In the genomic region with DNA sequence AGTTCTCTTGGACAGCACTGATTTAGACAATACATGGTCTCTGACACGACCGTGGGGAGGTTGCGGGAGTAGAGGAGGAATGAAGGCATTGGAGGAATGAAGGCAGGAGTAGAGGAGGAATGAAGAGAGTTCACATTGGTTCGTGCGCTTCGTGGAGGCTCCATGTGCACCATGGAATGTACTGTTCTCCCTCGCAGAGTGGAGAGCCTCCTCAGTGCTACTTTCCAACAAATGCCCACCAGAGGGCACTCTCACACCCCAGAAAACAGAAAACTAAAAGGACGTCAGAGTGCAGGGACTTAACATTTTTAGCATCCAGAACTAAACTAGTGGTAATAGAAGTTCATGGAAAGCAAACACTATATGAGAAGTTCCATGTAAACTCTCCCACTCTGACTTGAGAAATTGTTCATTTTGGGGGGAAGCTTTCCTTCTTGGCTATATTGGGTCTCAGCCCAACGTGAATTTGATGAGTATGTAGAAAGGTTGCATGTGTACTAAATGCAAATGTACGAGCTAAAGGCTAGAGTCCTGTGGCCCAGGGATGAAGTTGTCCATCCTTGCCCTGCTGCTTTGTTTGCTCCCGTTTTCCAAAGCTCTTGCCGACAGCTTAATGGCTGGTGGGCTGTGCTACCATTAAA, we compare ENCODE assay signal across 8 cellular contexts.
A peak's percentile ranks its signal among the peaks of the same experiment; 100 is the strongest.
DNase-seq lines count a peak whose midpoint lies in the region; ATAC-seq, FAIRE-seq and TF ChIP-seq lines count a peak whose summit lies in the region.

No MANE protein-coding gene starts in this region.

- no peak overlapping the region for H4K5ac ChIP-seq in IMR-90 (ENCODE audit: low read depth, low read length)

- no peaks in the 10 kb centered on the region for H3K4me1 Mint-ChIP-seq in stimulated activated effector memory CD8-positive, alpha-beta T cell treated with anti-CD3 and anti-CD28 coated beads, Interleukin-12 subunit alpha, Interleukin-12 subunit beta, amount 100 ng/mL, for 72 hours

- no peak overlapping the region for H3K23ac ChIP-seq in IMR-90 (ENCODE audit: low read depth, low read length)

- no peak overlapping the region for H3K4me2 ChIP-seq in IMR-90 (ENCODE audit: low read depth, low read length)
- no peak overlapping the region for H3K4me2 ChIP-seq in mammary epithelial cell (ENCODE audit: insufficient read depth, low read depth, low read length)

- H3K27ac ChIP-seq in IMR-90 (ENCODE audit: insufficient read depth, low read length) (no peak overlapping the region), Panc1 (ENCODE audit: low read length) (no peak overlapping the region), mammary epithelial cell (ENCODE audit: insufficient read depth, low read depth, low read length) (no peak overlapping the region)

- no peak overlapping the region for H3K4me3 Mint-ChIP-seq in stimulated activated effector memory CD8-positive, alpha-beta T cell treated with anti-CD3 and anti-CD28 coated beads, Interleukin-12 subunit alpha, Interleukin-12 subunit beta, amount 100 ng/mL, for 72 hours

- TF ChIP-seq RAD21 in IMR-90 (IDR thresholded peaks at IDR 0.05; ENCODE audit: low read length): peak; percentile 33

- H4K8ac ChIP-seq in IMR-90 (ENCODE audit: low read depth in 2 of 2, low read length in 2 of 2): no peak overlapping the region

- no peak overlapping the region for H3K18ac ChIP-seq in IMR-90 (ENCODE audit: low read depth, low read length)

- H3K9ac ChIP-seq in IMR-90 (ENCODE audit: low read depth, low read length) (no peak overlapping the region), mammary epithelial cell (ENCODE audit: insufficient read depth, low read length) (no peak overlapping the region)

- POLR2A ChIA-PET in IMR-90 (lab: Charles Lee; ENCODE audit: unreplicated experiment): no interaction called here
- POLR2A ChIA-PET in Panc1 (lab: Charles Lee): no interaction called here

- no peak overlapping the region for H2BK5ac ChIP-seq in IMR-90 (ENCODE audit: low read depth, low read length, poor library complexity, severe bottlenecking)

- H3K56ac ChIP-seq in IMR-90 (ENCODE audit: extremely low read depth, insufficient read depth, low read length): no peak overlapping the region

- no peak for DNase-seq in D721Med (ENCODE audit: insufficient read length, low spot score)
- DNase-seq in GM19240 (ENCODE audit: insufficient read length, low spot score): peak; percentile 4
- DNase-seq in IMR-90: peak; percentile 44
- peak; percentile 38 for DNase-seq in Panc1 (ENCODE audit: low read depth, low spot score)
- peak; percentile 48 for DNase-seq in mammary epithelial cell
- DNase-seq in left kidney (ENCODE audit: low read depth, low spot score): peak; percentile 89
- peak in 1 of 2 donors; percentile 61 for DNase-seq in stimulated activated effector memory CD8-positive, alpha-beta T cell treated with anti-CD3 and anti-CD28 coated beads, Interleukin-12 subunit alpha, Interleukin-12 subunit beta, amount 100 ng/mL, for 72 hours (ENCODE audit: low spot score in 2 of 2)

- H3K79me1 ChIP-seq in IMR-90 (ENCODE audit: low read depth in 1 of 2, low read length in 2 of 2): no peaks in the 10 kb centered on the region

- peak; percentile 98 for FAIRE-seq in D721Med (lab: Jason Lieb, UNC)

- dilution Hi-C loops in IMR-90 (cut with HindIII; ENCODE audit: low sequenced_read_pairs, unreplicated experiment) (no loop called here), mammary epithelial cell (cut with HindIII; ENCODE audit: low sequenced_read_pairs) (no loop called here)

- no peak overlapping the region for H3K4me3 ChIP-seq in IMR-90 (ENCODE audit: insufficient read depth, low read depth, low read length)
- H3K4me3 ChIP-seq in Panc1 (ENCODE audit: low read depth in 2 of 2, low read length in 2 of 2): no peak overlapping the region
- H3K4me3 ChIP-seq in mammary epithelial cell (replicated peaks in 1 of 3; ENCODE audit: insufficient read depth in 1 of 3, low read depth in 2 of 3, low read length in 3 of 3): no peak overlapping the region

- no peak overlapping the region for H4K91ac ChIP-seq in IMR-90 (ENCODE audit: insufficient read depth, low read depth, low read length)

- ATAC-seq in IMR-90 (ENCODE audit: low read depth) (peak; percentile 95), Panc1 (peak; percentile 94), HG02588 (IDR thresholded peaks at IDR 0.05; ENCODE audit: unreplicated experiment) (no peak)
- peak; percentile 34 for ATAC-seq in stimulated activated effector memory CD8-positive, alpha-beta T cell treated with anti-CD3 and anti-CD28 coated beads, Interleukin-12 subunit alpha, Interleukin-12 subunit beta, amount 100 ng/mL, for 72 hours

- no peaks in the 10 kb centered on the region for H3K79me2 ChIP-seq in mammary epithelial cell (ENCODE audit: insufficient read depth, low read length)

- BruUV-seq in IMR-90 (replicated peaks; lab: Mats Ljungman, UMichigan) (no TSS peak), Panc1 (replicated peaks; lab: Mats Ljungman, UMichigan) (no TSS peak), mammary epithelial cell (replicated peaks; lab: Mats Ljungman, UMichigan) (no TSS peak)

- no peak overlapping the region for H2AK9ac ChIP-seq in IMR-90 (replicated peaks; ENCODE audit: low read depth, low read length, poor library complexity)

- H3K4ac ChIP-seq in IMR-90 (ENCODE audit: low read depth, low read length): no peak overlapping the region

- H2BK120ac ChIP-seq in IMR-90 (ENCODE audit: low read depth, low read length): no peak overlapping the region

- no peak overlapping the region for H2BK15ac ChIP-seq in IMR-90 (ENCODE audit: low read depth, low read length)

- no peaks in the 10 kb centered on the region for H3K36me3 ChIP-seq in IMR-90 (ENCODE audit: control insufficient read depth, insufficient read depth, low read length)
- no peaks in the 10 kb centered on the region for H3K36me3 ChIP-seq in Panc1 (ENCODE audit: control insufficient read depth, insufficient read depth, low read length)
- H3K36me3 ChIP-seq in mammary epithelial cell (ENCODE audit: insufficient read depth, low read length): no peaks in the 10 kb centered on the region

- TF ChIP-seq POLR2A in IMR-90 (IDR thresholded peaks at IDR 0.05; ENCODE audit: low read depth, low read length): no peak

- no peak overlapping the region for H2BK20ac ChIP-seq in IMR-90 (ENCODE audit: low read depth, low read length)

- WGBS in IMR-90 (ENCODE audit: extremely low coverage in 2 of 2, insufficient read length in 1 of 2), 2 experiments: no CpG with 5 or more reads among the region's 12 CpGs
- 42% methylated on average over 5 of the region's 12 CpGs for WGBS in mammary epithelial cell (ENCODE audit: low coverage, missing lambda C conversion rate)

- intact Hi-C loops in IMR-90 (cut with micrococcal nuclease) (loop anchor here (1.0 to 10.0 kb wide), 2 partner anchors 220 to 448 kb away; no protein-coding TSS in a partner anchor), Panc1 (cut with micrococcal nuclease; ENCODE audit: unreplicated experiment) (loop anchor here (2.0 to 5.0 kb wide), 2 partner anchors 226 to 447 kb away; no protein-coding TSS in a partner anchor), mammary epithelial cell (cut with micrococcal nuclease) (loop anchor here (1.0 to 5.0 kb wide), 3 partner anchors 114 to 447 kb away; no protein-coding TSS in a partner anchor)

- H3K27ac Mint-ChIP-seq in stimulated activated effector memory CD8-positive, alpha-beta T cell treated with anti-CD3 and anti-CD28 coated beads, Interleukin-12 subunit alpha, Interleukin-12 subunit beta, amount 100 ng/mL, for 72 hours: no peak overlapping the region

- H3K9me3 Mint-ChIP-seq in stimulated activated effector memory CD8-positive, alpha-beta T cell treated with anti-CD3 and anti-CD28 coated beads, Interleukin-12 subunit alpha, Interleukin-12 subunit beta, amount 100 ng/mL, for 72 hours: no peaks in the 10 kb centered on the region

- H3K4me1 ChIP-seq in IMR-90 (ENCODE audit: control insufficient read depth, insufficient read depth, low read length): no peaks in the 10 kb centered on the region
- no peaks in the 10 kb centered on the region for H3K4me1 ChIP-seq in Panc1 (ENCODE audit: control insufficient read depth, insufficient read depth, low read length)
- H3K4me1 ChIP-seq in mammary epithelial cell (ENCODE audit: insufficient read depth, low read length): no peaks in the 10 kb centered on the region

- H4K20me1 ChIP-seq in IMR-90 (ENCODE audit: insufficient read depth, low read length) (no peaks in the 10 kb centered on the region), mammary epithelial cell (ENCODE audit: insufficient read depth, low read length) (no peaks in the 10 kb centered on the region)

- H2AFZ ChIP-seq in IMR-90 (replicated peaks; ENCODE audit: low read length, poor library complexity) (no peak overlapping the region), mammary epithelial cell (ENCODE audit: low read depth, low read length) (no peak overlapping the region)

- no peaks in the 10 kb centered on the region for H3K36me3 Mint-ChIP-seq in stimulated activated effector memory CD8-positive, alpha-beta T cell treated with anti-CD3 and anti-CD28 coated beads, Interleukin-12 subunit alpha, Interleukin-12 subunit beta, amount 100 ng/mL, for 72 hours

- no peak overlapping the region for H3K14ac ChIP-seq in IMR-90 (replicated peaks; ENCODE audit: low read depth, low read length)

- TF ChIP-seq CTCF in D721Med (IDR thresholded peaks at IDR 0.05; ENCODE audit: insufficient read depth, missing control alignments) (peak; percentile 99), IMR-90 (conservative IDR thresholded peaks at IDR 0.05; ENCODE audit: low read depth, low read length) (peak; percentile 70), Panc1 (IDR thresholded peaks at IDR 0.05) (peak; percentile 87), mammary epithelial cell (conservative IDR thresholded peaks at IDR 0.05 in 1 of 2, IDR thresholded peaks at IDR 0.05 in 1 of 2; ENCODE audit: extremely low read depth in 1 of 2, insufficient read depth in 1 of 2, low read depth in 1 of 2, low read length in 2 of 2) (peak; percentile 66 to 80)

- CTCF ChIA-PET in IMR-90 (lab: Yijun Ruan, JAX): interaction anchor here (0.7 to 1.2 kb wide), 3 partner anchors 9 to 199 kb away, joined by 3 to 4 read pairs (median 3); no protein-coding TSS in a partner anchor
- CTCF ChIA-PET in Panc1 (lab: Charles Lee): no interaction called here
- CTCF ChIA-PET in mammary epithelial cell (lab: Charles Lee; ENCODE audit: low non-redundant PET): no interaction called here

- no peaks in the 10 kb centered on the region for H3K9me1 ChIP-seq in IMR-90 (ENCODE audit: insufficient read depth, low read length)

- no peaks in the 10 kb centered on the region for H3K9me3 ChIP-seq in IMR-90 (ENCODE audit: control insufficient read depth, insufficient read depth, low read length)
- no peaks in the 10 kb centered on the region for H3K9me3 ChIP-seq in Panc1 (ENCODE audit: control insufficient read depth, insufficient read depth, low read depth, low read length)
- H3K9me3 ChIP-seq in mammary epithelial cell (replicated peaks; ENCODE audit: insufficient read depth, low read length): no peaks in the 10 kb centered on the region

- H2AK5ac ChIP-seq in IMR-90 (ENCODE audit: low read depth, low read length): no peak overlapping the region

- no peaks in the 10 kb centered on the region for H3K27me3 ChIP-seq in IMR-90 (ENCODE audit: control insufficient read depth, insufficient read depth, low read length)
- no peaks in the 10 kb centered on the region; the same call in none of the 2 replicates for H3K27me3 ChIP-seq in Panc1 (ENCODE audit: control insufficient read depth, insufficient read depth, low read length)
- H3K27me3 ChIP-seq in mammary epithelial cell (ENCODE audit: insufficient read depth, low read length): no peaks in the 10 kb centered on the region

- in situ Hi-C loops in IMR-90 (cut with MboI; ENCODE audit: low sequenced_read_pairs) (loop anchor here (25.0 kb wide), 1 partner anchor 442 kb away; no protein-coding TSS in a partner anchor), Panc1 (cut with HindIII; ENCODE audit: low pct_unique_long_range_greater_than_20kb, low sequenced_read_pairs) (no loop called here), mammary epithelial cell (cut with MboI; ENCODE audit: low sequenced_read_pairs in 2 of 2) (loop anchor here in 1 of 2 donors (10.0 kb wide), 1 partner anchor 220 kb away; no protein-coding TSS in a partner anchor)
